19 cellular contexts compared by ENCODE assay signal in the genomic region with DNA sequence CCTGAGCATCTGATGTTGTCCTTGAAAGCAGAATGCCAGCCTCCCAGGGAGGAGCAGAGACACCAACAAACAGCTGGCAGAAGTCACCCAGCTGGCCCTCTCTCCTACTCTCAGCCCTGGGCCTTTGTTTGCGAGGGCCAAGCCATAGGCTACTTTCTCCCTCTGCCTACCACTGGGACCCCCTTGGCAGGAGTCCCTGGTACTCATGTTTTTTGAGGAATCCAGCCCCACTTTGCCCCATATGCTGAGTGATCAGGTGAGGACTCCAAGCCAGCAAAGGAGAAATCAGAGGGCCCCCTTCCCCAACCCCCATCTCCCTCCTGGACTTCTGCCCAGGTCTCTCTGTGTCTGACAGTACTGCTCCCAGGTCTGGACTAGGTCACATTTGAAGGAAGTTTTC.
"Had no signal": no experiment of that assay in that cellular context is flagged by ENCODE, and none has a peak within 500 bp of the region (broad histone marks: within the 10 kb centered on the region; RNA-seq: fewer than 3 reads in every experiment).

No MANE protein-coding gene starts in this region.

- DNase-seq: effector memory CD8-positive, alpha-beta T cell; gastrocnemius medialis; immature natural killer cell; kidney; left cardiac atrium; left ventricle myocardium inferior; lower lobe of right lung; nucleus accumbens; ovary; sigmoid colon; stimulated activated CD4-positive, alpha-beta T cell treated with anti-CD3 and anti-CD28 coated beads, Interleukin-12 subunit alpha, Interleukin-12 subunit beta, amount 100 ng/mL, for 4 hours; stimulated activated CD4-positive, alpha-beta T cell treated with anti-CD3 and anti-CD28 coated beads, Interleukin-2, amount 100 ng/mL, for 48 hours; stimulated activated naive CD4-positive, alpha-beta T cell treated with Interleukin-2 at 50 U/mL for 16 hours had no signal

- H3K9me3 ChIP-seq: gastrocnemius medialis, lower lobe of right lung, ovary, right atrium auricular region had no signal

- H3K4me3 ChIP-seq: esophagus muscularis mucosa, gastrocnemius medialis, left ventricle myocardium inferior, lower lobe of right lung, neural progenitor cell, ovary, right atrium auricular region, sigmoid colon, skin epidermis had no signal

- ATAC-seq: effector memory CD8-positive, alpha-beta T cell; gastrocnemius medialis; left cardiac atrium; lower lobe of right lung; natural killer cell treated with Interleukin-12 subunit alpha and Interleukin-12 subunit beta and Interleukin-15 and Interleukin-18, amount 100 ng/mL, for 72 hours had no signal

- H3K27ac ChIP-seq: epithelial cell of prostate, esophagus muscularis mucosa, gastrocnemius medialis, left ventricle myocardium inferior, lower lobe of right lung, neural progenitor cell, ovary, right atrium auricular region, sigmoid colon, skin epidermis had no signal

- H3K36me3 ChIP-seq: esophagus muscularis mucosa, gastrocnemius medialis, left ventricle myocardium inferior, lower lobe of right lung, neural progenitor cell, ovary, right atrium auricular region, sigmoid colon had no signal

- H3K4me1 ChIP-seq: esophagus muscularis mucosa, gastrocnemius medialis, left ventricle myocardium inferior, lower lobe of right lung, right atrium auricular region, sigmoid colon had no signal

- H3K27me3 ChIP-seq: gastrocnemius medialis, neural progenitor cell, ovary, right atrium auricular region had no signal
